In the genomic region with DNA sequence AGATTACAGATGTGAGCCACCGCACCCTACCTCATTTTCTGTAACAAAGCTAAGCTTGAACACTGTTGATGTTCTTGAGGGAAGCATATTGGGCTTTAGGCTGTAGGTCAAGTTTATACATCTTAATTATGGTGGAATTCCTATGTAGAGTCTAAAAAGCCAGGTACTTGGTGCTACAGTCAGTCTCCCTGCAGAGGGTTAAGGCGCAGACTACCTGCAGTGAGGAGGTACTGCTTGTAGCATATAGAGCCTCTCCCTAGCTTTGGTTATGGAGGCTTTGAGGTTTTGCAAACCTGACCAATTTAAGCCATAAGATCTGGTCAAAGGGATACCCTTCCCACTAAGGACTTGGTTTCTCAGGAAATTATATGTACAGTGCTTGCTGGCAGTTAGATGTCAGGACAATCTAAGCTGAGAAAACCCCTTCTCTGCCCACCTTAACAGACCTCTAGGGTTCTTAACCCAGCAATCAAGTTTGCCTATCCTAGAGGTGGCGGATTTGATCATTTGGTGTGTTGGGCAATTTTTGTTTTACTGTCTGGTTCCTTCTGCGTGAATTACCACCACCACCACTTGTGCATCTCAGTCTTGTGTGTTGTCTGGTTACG, we compare ENCODE assay signal across 1 cellular context.
TF ChIP-seq lines count a peak whose summit lies in the region.

No MANE protein-coding gene starts in this region.

TF ChIP-seq in SK-N-SH treated with all-trans-retinoic acid at 6 μM for 48 hours, 23 proteins besides CTCF, POLR2A, EP300 and RAD21 (continued from another document):
- TF ChIP-seq, protein P1, sequence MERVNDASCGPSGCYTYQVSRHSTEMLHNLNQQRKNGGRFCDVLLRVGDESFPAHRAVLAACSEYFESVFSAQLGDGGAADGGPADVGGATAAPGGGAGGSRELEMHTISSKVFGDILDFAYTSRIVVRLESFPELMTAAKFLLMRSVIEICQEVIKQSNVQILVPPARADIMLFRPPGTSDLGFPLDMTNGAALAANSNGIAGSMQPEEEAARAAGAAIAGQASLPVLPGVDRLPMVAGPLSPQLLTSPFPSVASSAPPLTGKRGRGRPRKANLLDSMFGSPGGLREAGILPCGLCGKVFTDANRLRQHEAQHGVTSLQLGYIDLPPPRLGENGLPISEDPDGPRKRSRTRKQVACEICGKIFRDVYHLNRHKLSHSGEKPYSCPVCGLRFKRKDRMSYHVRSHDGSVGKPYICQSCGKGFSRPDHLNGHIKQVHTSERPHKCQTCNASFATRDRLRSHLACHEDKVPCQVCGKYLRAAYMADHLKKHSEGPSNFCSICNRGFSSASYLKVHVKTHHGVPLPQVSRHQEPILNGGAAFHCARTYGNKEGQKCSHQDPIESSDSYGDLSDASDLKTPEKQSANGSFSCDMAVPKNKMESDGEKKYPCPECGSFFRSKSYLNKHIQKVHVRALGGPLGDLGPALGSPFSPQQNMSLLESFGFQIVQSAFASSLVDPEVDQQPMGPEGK (CRISPR knock-in tag; IDR thresholded peaks at IDR 0.05; ENCODE audit: borderline replicate concordance): no peak
- TF ChIP-seq ISL1 (CRISPR knock-in tag; IDR thresholded peaks at IDR 0.05) (no peak), ESRRG (CRISPR knock-in tag; IDR thresholded peaks at IDR 0.05) (no peak)
